In genomic region chr12:107093547-107094448, GRCh38 we compare ENCODE assay signal across 8 cellular contexts. TPM values are rescaled to one million over a fixed set of nuclear protein-coding genes. Genes with fewer than 3 reads are reported as not detected.
DNase-seq lines count a peak whose midpoint lies in the region; ATAC-seq and TF ChIP-seq lines count a peak whose summit lies in the region.

CRY1 (minus strand) TSS chr12:107093549; CDS start chr12:107092961, 588 bp downstream.

- H3K4me1 ChIP-seq in PC-9 (replicated peaks; ENCODE audit: insufficient read depth) (peaks cover 19% of the 10 kb centered on the region), mucosa of descending colon (ENCODE audit: low read depth) (peaks cover 20% of the 10 kb centered on the region)

- H3K9me3 ChIP-seq in PC-9 (ENCODE audit: insufficient read depth, low read depth): peaks cover 2% of the 10 kb centered on the region; the same call in 1 of the 2 replicates
- no peaks in the 10 kb centered on the region for H3K9me3 ChIP-seq in mucosa of descending colon

- peak within 1 kb of the TSS; percentile 83 for H3K4me2 ChIP-seq in PC-9

- peak within 1 kb of the TSS; percentile 96 for H2AFZ ChIP-seq in PC-9

- no TSS peak for BruUV-seq in PC-9 (replicated peaks; lab: Mats Ljungman, UMichigan)

- TF ChIP-seq CTCF in PC-9 (conservative IDR thresholded peaks at IDR 0.05) (no peak), mucosa of descending colon (IDR thresholded peaks at IDR 0.05) (no peak)

- DNase-seq in COLO829 (ENCODE audit: low spot score) (peak; percentile 90), HuH-7.5 (ENCODE audit: low spot score) (peak; percentile 84), PC-9 (peak; percentile 81 to 95), erythroblast (lab: John Stamatoyannopoulos, UW) (peak; percentile 95 to 97), mucosa of descending colon (peak; percentile 96 to 97 (median 97))
- peak; percentile 93 for DNase-seq in activated T-cell treated with anti-CD3 and anti-CD28 coated beads, Interleukin-2, amount 50 U/mL, for 1 hour
- DNase-seq in stimulated activated CD8-positive, alpha-beta memory T cell treated with anti-CD3 and anti-CD28 coated beads, Interleukin-2, amount 100 ng/mL, for 48 hours (ENCODE audit: low read depth in 2 of 2): peak; percentile 89 to 92

- CTCF ChIA-PET in PC-9 (lab: Charles Lee): interaction anchor here (0.6 to 0.7 kb wide), 3 partner anchors 18 to 576 kb away, joined by 3 to 10 read pairs (median 4); no protein-coding TSS in a partner anchor

- H3K9me2 ChIP-seq in PC-9 (ENCODE audit: insufficient read depth): no peaks in the 10 kb centered on the region

- TF ChIP-seq POLR2A in erythroblast (IDR thresholded peaks at IDR 0.05; ENCODE audit: low read length): peak; percentile 88

- POLR2A ChIA-PET in PC-9 (lab: Charles Lee; ENCODE audit: unreplicated experiment): interaction anchor here (0.6 kb wide), 2 partner anchors 846 to 1756 kb away, joined by 4 to 8 read pairs; partner anchors contain the start of gene CKAP4

- intact Hi-C loops in PC-9 (cut with micrococcal nuclease; ENCODE audit: unreplicated experiment): loop anchor here (1.0 to 10.0 kb wide), 5 partner anchors 109 to 709 kb away; partner anchors contain the start of genes MTERF2 and RIC8B
- intact Hi-C loops in mucosa of descending colon (cut with DNase I, micrococcal nuclease): no loop called here

- H3K27me3 ChIP-seq in PC-9 (ENCODE audit: insufficient read depth, low read depth): no peaks in the 10 kb centered on the region

- H4K20me1 ChIP-seq in PC-9 (ENCODE audit: insufficient read depth): peaks cover 14% of the 10 kb centered on the region

- peak within 1 kb of the TSS; percentile 64 for H3K4me3 ChIP-seq in PC-9
- H3K4me3 ChIP-seq in mucosa of descending colon: peak within 1 kb of the TSS; percentile 84

- H3K27ac ChIP-seq in PC-9: peak within 1 kb of the TSS; percentile 72

- H3K36me3 ChIP-seq in PC-9 (ENCODE audit: low read depth) (no peaks in the 10 kb centered on the region), mucosa of descending colon (ENCODE audit: low read depth) (peaks cover 4% of the 10 kb centered on the region)

- H3K79me2 ChIP-seq in PC-9 (ENCODE audit: low read depth): peaks cover 34% of the 10 kb centered on the region

- H3F3A ChIP-seq in PC-9 (ENCODE audit: insufficient read depth, low read depth): peaks cover 10% of the 10 kb centered on the region; the same call in 1 of the 2 replicates

- peak; percentile 91 for ATAC-seq in GM21515 (IDR thresholded peaks at IDR 0.05; ENCODE audit: unreplicated experiment)
- ATAC-seq in mucosa of descending colon: peak; percentile 93

RNA-seq across cellular contexts. Expression of gene CRY1, which starts in this region (rescaled TPM):
- total RNA-seq in PC-9 (2021) (15.7 and 18.1 TPM in 2 replicates), mucosa of descending colon (10 to 100 TPM; 11.4 to 22.8 (median 15.5) TPM)

Comparison
In these comparisons a context has a peak if more than half of its experiments do, and no peak if none do; other contexts are left out.
1. Peak in every context shown above with its lines: DNase-seq, ATAC-seq, H3K4me3 ChIP-seq and H3K27ac ChIP-seq.